ENCODE assay signal across 25 cellular contexts in genomic region chr2:152236191-152236925, GRCh38.
"Had no signal": no experiment of that assay in that cellular context is flagged by ENCODE, and none has a peak within 500 bp of the region (broad histone marks: within the 10 kb centered on the region; RNA-seq: fewer than 3 reads in every experiment).

No MANE protein-coding gene starts in this region.

- H3K27ac ChIP-seq: ascending aorta, cardiac muscle cell, PC-9, SJSA1 had no signal

- DNase-seq: activated CD4-positive, alpha-beta T cell treated with anti-CD3 and anti-CD28 coated beads for 36 hours; activated CD4-positive, alpha-beta T cell treated with anti-CD3 and anti-CD28 coated beads, Interleukin-2, amount 10 ng/mL, durations not matched to agents 7 days and 5 days; activated CD4-positive, alpha-beta T cell treated with anti-CD3 and anti-CD28 coated beads, Interleukin-2, amount 50 U/mL, for 48 hours; activated CD8-positive, alpha-beta T cell treated with anti-CD3 and anti-CD28 coated beads, Interleukin-2, amount 10 ng/mL, durations not matched to agents 7 days and 5 days; activated gamma-delta T cell; activated naive CD4-positive, alpha-beta T cell treated with Interleukin-2 at 50 U/mL for 16 hours; activated naive CD8-positive, alpha-beta T cell treated with anti-CD3 and anti-CD28 coated beads, Interleukin-2, amount 10 ng/mL, durations not matched to agents 7 days and 5 days; activated T-cell treated with anti-CD3 and anti-CD28 coated beads, Interleukin-2, amount 50 U/mL, for 24 hours; amygdala; NCI-H1092 treated with DMSO at 0.1 percent for 48 hours; NCI-H1417; NCI-H146; NCI-H187; NCI-H2029 treated with DMSO at 0.1 percent for 48 hours; NCI-H2107; NCI-H226; NCI-H446 treated with DMSO at 0.1 percent for 48 hours; NCI-H526; NCI-H774; PC-9; SHP77; SK-N-SH had no signal
